Comparison of ENCODE assay signal across 19 cellular contexts in genomic region chr11:131198646-131199285, GRCh38.
DNase-seq lines count a peak whose midpoint lies in the region; ATAC-seq and TF ChIP-seq lines count a peak whose summit lies in the region.
"Had no signal": no experiment of that assay in that cellular context is flagged by ENCODE, and none has a peak within 500 bp of the region (broad histone marks: within the 10 kb centered on the region; RNA-seq: fewer than 3 reads in every experiment).

No MANE protein-coding gene starts in this region.

- H3K27ac ChIP-seq in Karpas-422 (ENCODE audit: low read length) (peak overlapping the region; percentile 99), VCaP (peak overlapping the region; percentile 51; the same call in 1 of the 2 replicates), neuronal stem cell (replicated peaks; ENCODE audit: low read length) (no peak overlapping the region), thyroid gland (peak overlapping the region in 2 of 3 donors; percentile 7 to 76), heart right ventricle (no peak overlapping the region)
- H3K27ac ChIP-seq: BLaER1, C4-2B had no signal

- H3K9me3 Mint-ChIP-seq in chondrocyte (ENCODE audit: low read depth): peaks cover 2% of the 10 kb centered on the region

- H2BK12ac ChIP-seq in neuronal stem cell (ENCODE audit: low read length): no peak overlapping the region

- peak; percentile 42 for DNase-seq in Karpas-422
- no peak for DNase-seq in neuronal stem cell (ENCODE audit: low spot score)
- DNase-seq in thyroid gland: peak; percentile 96 to 97
- no peak for DNase-seq in AG08395 (ENCODE audit: low spot score)
- DNase-seq in chondrocyte (ENCODE audit: low spot score): no peak
- DNase-seq in heart right ventricle: no peak
- DNase-seq: Caco-2; CD4-positive, CD25-positive, alpha-beta regulatory T cell; CD8-positive, alpha-beta T cell; DMS153; DND-41; GOT3; H7; HCEC 1CT had no signal

- no peak overlapping the region for H3K4ac ChIP-seq in neuronal stem cell (ENCODE audit: low read length)

- H3K27me3 Mint-ChIP-seq in chondrocyte (ENCODE audit: low read depth): peaks cover 54% of the 10 kb centered on the region
- H3K27me3 Mint-ChIP-seq: B cell; CD4-positive, CD25-positive, alpha-beta regulatory T cell had no signal

- H3K9me3 ChIP-seq in Karpas-422 (ENCODE audit: low read length) (no peaks in the 10 kb centered on the region), neuronal stem cell (replicated peaks in 1 of 2; ENCODE audit: control insufficient read depth in 2 of 2, insufficient read depth in 1 of 2, low read depth in 1 of 2, low read length in 2 of 2) (no peaks in the 10 kb centered on the region), thyroid gland (no peaks in the 10 kb centered on the region), heart right ventricle (no peaks in the 10 kb centered on the region)
- H3K9me3 ChIP-seq: BLaER1, Caco-2 had no signal

- peak overlapping the region; percentile 26 for H3K23ac ChIP-seq in neuronal stem cell (ENCODE audit: low read depth, low read length, poor library complexity)

- no peak overlapping the region for H3K27ac Mint-ChIP-seq in chondrocyte (ENCODE audit: unreplicated experiment)
- H3K27ac Mint-ChIP-seq: B cell; CD4-positive, CD25-positive, alpha-beta regulatory T cell; CD8-positive, alpha-beta T cell had no signal

- H4K8ac ChIP-seq in neuronal stem cell (ENCODE audit: low read depth, low read length): no peak overlapping the region

- no peak overlapping the region for H2BK120ac ChIP-seq in neuronal stem cell (ENCODE audit: low read depth, low read length)

- no peak overlapping the region for H2BK15ac ChIP-seq in neuronal stem cell (ENCODE audit: low read length)

- H3K79me1 ChIP-seq in neuronal stem cell (ENCODE audit: low read depth, low read length): no peaks in the 10 kb centered on the region

- no peak for TF ChIP-seq POLR2A in thyroid gland (IDR thresholded peaks at IDR 0.05)

- no peak overlapping the region for H3K4me3 Mint-ChIP-seq in chondrocyte (ENCODE audit: unreplicated experiment)
- H3K4me3 Mint-ChIP-seq: B cell; CD4-positive, CD25-positive, alpha-beta regulatory T cell; CD8-positive, alpha-beta T cell had no signal

- H2AFZ ChIP-seq in Karpas-422 (ENCODE audit: low read length): no peak overlapping the region
- H2AFZ ChIP-seq in neuronal stem cell (ENCODE audit: low read length): no peak overlapping the region

- no peak overlapping the region for H2AK5ac ChIP-seq in neuronal stem cell (ENCODE audit: low read depth, low read length)

- H3K4me1 Mint-ChIP-seq in chondrocyte (ENCODE audit: low read depth): peaks cover 9% of the 10 kb centered on the region
- H3K4me1 Mint-ChIP-seq: B cell; CD4-positive, CD25-positive, alpha-beta regulatory T cell had no signal

- peak overlapping the region; percentile 82 for H3K9ac ChIP-seq in Karpas-422 (ENCODE audit: low read length)
- peak overlapping the region; percentile 25 for H3K9ac ChIP-seq in neuronal stem cell (ENCODE audit: low read depth, low read length, poor library complexity)
- H3K9ac ChIP-seq: BLaER1 had no signal

- TF ChIP-seq CTCF in VCaP (conservative IDR thresholded peaks at IDR 0.05): no peak
- peak in 1 of 6 experiments; percentile 30 for TF ChIP-seq CTCF in thyroid gland (IDR thresholded peaks at IDR 0.05)
- TF ChIP-seq CTCF in chondrocyte (IDR thresholded peaks at IDR 0.05): no peak
- TF ChIP-seq CTCF in heart right ventricle (IDR thresholded peaks at IDR 0.05): no peak

- intact Hi-C loops in thyroid gland (cut with DNase I) (no loop called here), heart right ventricle (cut with DNase I) (no loop called here)

- H4K91ac ChIP-seq in neuronal stem cell (ENCODE audit: low read depth, low read length, poor library complexity): no peak overlapping the region

- H3K14ac ChIP-seq in neuronal stem cell (ENCODE audit: low read length): peak overlapping the region; percentile 72

- H3K18ac ChIP-seq in neuronal stem cell (ENCODE audit: low read length): peak overlapping the region; percentile 50

- H3K79me2 ChIP-seq in Karpas-422 (ENCODE audit: low read length): no peaks in the 10 kb centered on the region

- peaks cover 84% of the 10 kb centered on the region for H3K4me1 ChIP-seq in Karpas-422 (ENCODE audit: low read length)
- H3K4me1 ChIP-seq in neuronal stem cell (ENCODE audit: control insufficient read depth in 2 of 2, insufficient read depth in 1 of 2, low read depth in 1 of 2, low read length in 2 of 2): no peaks in the 10 kb centered on the region
- peaks cover 18 to 25% of the 10 kb centered on the region in 2 donors for H3K4me1 ChIP-seq in thyroid gland
- H3K4me1 ChIP-seq in heart right ventricle: peaks cover 0 to 22% (median 10%) of the 10 kb centered on the region in 9 donors
- H3K4me1 ChIP-seq: Caco-2 had no signal

- H3K4me3 ChIP-seq in Karpas-422 (ENCODE audit: low read length) (peak overlapping the region; percentile 40; the same call in 1 of the 2 replicates), neuronal stem cell (ENCODE audit: low read length in 2 of 2) (no peak overlapping the region), thyroid gland (replicated peaks in 1 of 3) (no peak overlapping the region), heart right ventricle (no peak overlapping the region)
- H3K4me3 ChIP-seq: BLaER1, GM12878 had no signal

- no peaks in the 10 kb centered on the region for H3K36me3 ChIP-seq in Karpas-422 (ENCODE audit: insufficient read depth, low read length)
- no peaks in the 10 kb centered on the region for H3K36me3 ChIP-seq in neuronal stem cell (replicated peaks in 1 of 2; ENCODE audit: control insufficient read depth in 2 of 2, insufficient read depth in 2 of 2, low read length in 2 of 2)
- no peaks in the 10 kb centered on the region for H3K36me3 ChIP-seq in thyroid gland
- no peaks in the 10 kb centered on the region for H3K36me3 ChIP-seq in heart right ventricle
- H3K36me3 ChIP-seq: BLaER1 had no signal

- ATAC-seq in heart right ventricle: no peak
- ATAC-seq: CD8-positive, alpha-beta T cell; GM12878 had no signal

- no peaks in the 10 kb centered on the region for H4K20me1 ChIP-seq in Karpas-422 (ENCODE audit: insufficient read depth, low read depth, low read length)
- H4K20me1 ChIP-seq: BLaER1 had no signal

- H3K9me2 ChIP-seq in Karpas-422 (replicated peaks; ENCODE audit: insufficient read depth, low read length): no peaks in the 10 kb centered on the region

- no peaks in the 10 kb centered on the region for H3K36me3 Mint-ChIP-seq in chondrocyte (ENCODE audit: low read depth)
- H3K36me3 Mint-ChIP-seq: CD4-positive, CD25-positive, alpha-beta regulatory T cell; CD8-positive, alpha-beta T cell had no signal

- no peaks in the 10 kb centered on the region for H3K27me3 ChIP-seq in Karpas-422 (ENCODE audit: low read length)
- H3K27me3 ChIP-seq in neuronal stem cell (ENCODE audit: control insufficient read depth in 3 of 3, insufficient read depth in 3 of 3, low read depth in 1 of 3, low read length in 3 of 3): peaks cover 0 to 4% (median 0%) of the 10 kb centered on the region in 3 experiments
- H3K27me3 ChIP-seq in thyroid gland: no peaks in the 10 kb centered on the region
- peaks cover 0 to 3% (median 0%) of the 10 kb centered on the region in 7 donors for H3K27me3 ChIP-seq in heart right ventricle
- H3K27me3 ChIP-seq: BLaER1 had no signal

- H2BK5ac ChIP-seq in neuronal stem cell (ENCODE audit: low read length): no peak overlapping the region

- H3K4me2 ChIP-seq in Karpas-422 (ENCODE audit: low read depth, low read length, poor library complexity, severe bottlenecking) (peak overlapping the region; percentile 76), neuronal stem cell (ENCODE audit: insufficient read depth, low read length, poor library complexity, severe bottlenecking) (no peak overlapping the region)
- H3K4me2 ChIP-seq: BLaER1 had no signal

- WGBS in neuronal stem cell (ENCODE audit: extremely low coverage in 2 of 2, insufficient read length in 2 of 2, insufficient replicate concordance in 1 of 2), 2 donors: no CpG with 5 or more reads among the region's 11 CpGs
- 37 to 54% methylated on average over 2 to 7 of the region's 11 CpGs for WGBS in thyroid gland, 2 donors
- 88% methylated on average over 11 of the region's 11 CpGs for WGBS in heart right ventricle, 2 donors

Comparison
In these comparisons a context has a peak if more than half of its experiments do, and no peak if none do; other contexts are left out.
1. DNase-seq: peak in Karpas-422 (single experiment) and thyroid gland (2 of 2); none in neuronal stem cell (single experiment), AG08395 (single experiment), chondrocyte (single experiment) and heart right ventricle (0 of 2).
2. H3K27ac ChIP-seq: peak in Karpas-422 (single experiment), VCaP (single experiment) and thyroid gland (2 of 3); none in neuronal stem cell (single experiment) and heart right ventricle (0 of 10).